ENCODE assay signal across 25 cellular contexts in the genomic region with DNA sequence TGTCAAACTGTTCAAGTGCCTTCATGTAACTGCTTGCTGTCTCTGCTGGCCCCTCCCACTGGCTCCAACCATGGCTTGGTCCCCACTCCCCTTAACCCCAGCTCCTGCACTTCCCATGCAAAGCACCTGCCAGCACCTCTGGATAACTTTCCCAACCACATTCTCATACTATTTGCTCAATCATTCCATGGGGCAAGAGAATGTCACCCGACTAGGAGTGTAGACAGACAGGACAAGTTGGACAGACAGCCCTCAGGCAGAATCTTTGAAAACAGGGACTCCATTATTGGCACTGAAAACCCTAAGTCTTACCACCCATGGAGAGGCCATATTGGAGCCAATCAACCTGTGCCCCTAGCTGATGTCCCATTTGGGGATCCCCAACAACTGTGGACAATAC.
"Had no signal": no experiment of that assay in that cellular context is flagged by ENCODE, and none has a peak within 500 bp of the region (broad histone marks: within the 10 kb centered on the region; RNA-seq: fewer than 3 reads in every experiment).

No MANE protein-coding gene starts in this region.

- ATAC-seq: effector memory CD8-positive, alpha-beta T cell; esophagus mucosa; foreskin keratinocyte; gastrocnemius medialis; gastroesophageal sphincter; heart left ventricle; heart right ventricle had no signal

- H3K27me3 Mint-ChIP-seq: effector memory CD8-positive, alpha-beta T cell had no signal

- H3K27ac Mint-ChIP-seq: dendritic cell treated with granulocyte-macrophage colony-stimulating factor and Interleukin-4, amounts not matched to agents 40 ng/mL and 50 ng/mL, for 4 days; effector memory CD8-positive, alpha-beta T cell; endodermal cell had no signal

- H3K4me3 Mint-ChIP-seq: dendritic cell treated with granulocyte-macrophage colony-stimulating factor and Interleukin-4, amounts not matched to agents 40 ng/mL and 50 ng/mL, for 4 days; effector memory CD8-positive, alpha-beta T cell; endodermal cell had no signal

- H3K4me1 Mint-ChIP-seq: endodermal cell had no signal

- H3K9me3 ChIP-seq: colonic mucosa, esophagus squamous epithelium, gastrocnemius medialis, gastroesophageal sphincter, heart left ventricle had no signal

- H3K9me3 Mint-ChIP-seq: dendritic cell treated with granulocyte-macrophage colony-stimulating factor and Interleukin-4, amounts not matched to agents 40 ng/mL and 50 ng/mL, for 4 days; effector memory CD8-positive, alpha-beta T cell; endodermal cell had no signal

- H3K27me3 ChIP-seq: colonic mucosa, esophagus muscularis mucosa, esophagus squamous epithelium, gastrocnemius medialis, gastroesophageal sphincter, heart left ventricle, heart right ventricle had no signal

- H3K27ac ChIP-seq: colonic mucosa, coronary artery, dorsolateral prefrontal cortex, epithelial cell of prostate, esophagus muscularis mucosa, esophagus squamous epithelium, foreskin keratinocyte, gastrocnemius medialis, gastroesophageal sphincter, heart left ventricle, heart right ventricle had no signal

- DNase-seq: colonic mucosa; cortex of kidney; dermis blood vessel endothelial cell; dorsolateral prefrontal cortex; effector CD4-positive, alpha-beta T cell; effector CD8-positive, alpha-beta T cell; effector memory CD4-positive, alpha-beta T cell; effector memory CD8-positive, alpha-beta T cell; endodermal cell; erythroblast; esophagus squamous epithelium; foreskin fibroblast; foreskin keratinocyte; foreskin melanocyte; gastrocnemius medialis; glutamatergic neuron; head of caudate nucleus; heart left ventricle; heart right ventricle had no signal

- H3K36me3 ChIP-seq: colonic mucosa, esophagus muscularis mucosa, esophagus squamous epithelium, gastrocnemius medialis, gastroesophageal sphincter, heart left ventricle, heart right ventricle had no signal

- H3K4me3 ChIP-seq: colonic mucosa, coronary artery, dorsolateral prefrontal cortex, esophagus muscularis mucosa, esophagus squamous epithelium, gastrocnemius medialis, gastroesophageal sphincter, heart left ventricle, heart right ventricle had no signal

- H3K4me1 ChIP-seq: colonic mucosa, foreskin keratinocyte had no signal
